8 cellular contexts compared by ENCODE assay signal in genomic region chr16:2904100-2904921, GRCh38.
DNase-seq lines count a peak whose midpoint lies in the region; ATAC-seq lines count a peak whose summit lies in the region.

No MANE protein-coding gene starts in this region.

- peak; percentile 76 for DNase-seq in NK-92 treated with Interleukin-12 subunit alpha and Interleukin-12 subunit beta, amount 100 ng/mL, for 24 hours (lab: John Stamatoyannopoulos, UW)
- DNase-seq in NK-92 (lab: John Stamatoyannopoulos, UW; ENCODE audit: unreplicated experiment), result no peak
- peak; percentile 86 for DNase-seq in NCI-H345 (lab: John Stamatoyannopoulos, UW)
- peak; percentile 56 for DNase-seq in activated CD4-positive, alpha-beta T cell treated with anti-CD3 and anti-CD28 coated beads for 1 hour
- peak; percentile 32 to 47 for DNase-seq in cerebellar nuclear complex (lab: John Stamatoyannopoulos, UW)
- peak; percentile 61 for DNase-seq in kidney glomerular epithelial cell (lab: John Stamatoyannopoulos, UW)
- DNase-seq in stimulated activated CD4-positive, alpha-beta T cell treated with anti-CD3 and anti-CD28 coated beads, Interleukin-15, amount 100 ng/mL, for 24 hours, result peak; percentile 85

- ATAC-seq in HG03095 (IDR thresholded peaks at IDR 0.05; ENCODE audit: unreplicated experiment), result peak; percentile 46
